Comparison of ENCODE assay signal across 9 cellular contexts in genomic region chr17:77009877-77010276, GRCh38.
"Had no signal": no experiment of that assay in that cellular context is flagged by ENCODE, and none has a peak within 500 bp of the region (broad histone marks: within the 10 kb centered on the region; RNA-seq: fewer than 3 reads in every experiment).

No MANE protein-coding gene starts in this region.

- H3K4me1 ChIP-seq: HAP-1 had no signal

- H3K4me3 ChIP-seq: GM23248, HAP-1 had no signal

- H3K36me3 ChIP-seq: HAP-1 had no signal

- H3K4me2 ChIP-seq: KMS-11 had no signal

- H3K27ac ChIP-seq: GM23248, KMS-11 had no signal

- FAIRE-seq: HTR-8/SVneo had no signal

- DNase-seq: GM23248, GOT3, H7, IMR-90, KBM-7 had no signal

- H3K9ac ChIP-seq: GM23248, KMS-11 had no signal

- ATAC-seq: HCT116 had no signal
